1 cellular context compared by ENCODE assay signal in genomic region chr6:43953256-43953655, GRCh38.
TF ChIP-seq lines count a peak whose summit lies in the region.

No MANE protein-coding gene starts in this region.

TF ChIP-seq in HepG2, 621 proteins besides CTCF, POLR2A, EP300 and RAD21 (continued from another document):
- TF ChIP-seq ZNF230 (CRISPR knock-in tag; IDR thresholded peaks at IDR 0.05) = no peak
- TF ChIP-seq ZMYM4 (CRISPR knock-in tag; IDR thresholded peaks at IDR 0.05) = no peak
- no peak for TF ChIP-seq ZSCAN30 (CRISPR knock-in tag; IDR thresholded peaks at IDR 0.05)
- TF ChIP-seq ZNF781 (CRISPR knock-in tag; IDR thresholded peaks at IDR 0.05; ENCODE audit: borderline replicate concordance, not compliant biosample characterization) = no peak
- TF ChIP-seq TBX3 (IDR thresholded peaks at IDR 0.05; ENCODE audit: borderline replicate concordance) = no peak
- TF ChIP-seq ZNF589 (CRISPR knock-in tag; conservative IDR thresholded peaks at IDR 0.05) = 0 out of 2 replicates have a peak, but pooled peaks have one; percentile 7
- no peak for TF ChIP-seq ZFP41 (CRISPR knock-in tag; IDR thresholded peaks at IDR 0.05; ENCODE audit: borderline replicate concordance)
- peak; percentile 45 for TF ChIP-seq ZKSCAN1 (IDR thresholded peaks at IDR 0.05; ENCODE audit: low read length)
- no peak for TF ChIP-seq ZNF777 (CRISPR knock-in tag; IDR thresholded peaks at IDR 0.05)
- no peak for TF ChIP-seq SNAI1 (CRISPR knock-in tag; IDR thresholded peaks at IDR 0.05; ENCODE audit: borderline replicate concordance)
- TF ChIP-seq ZNF430 (CRISPR knock-in tag; IDR thresholded peaks at IDR 0.05) = no peak
- TF ChIP-seq NR3C1 (CRISPR knock-in tag; IDR thresholded peaks at IDR 0.05) = no peak
- no peak for TF ChIP-seq NCOA2 (CRISPR knock-in tag; IDR thresholded peaks at IDR 0.05)
- peak; percentile 30; the same call in 1 of the 2 replicates for TF ChIP-seq MZF1 (CRISPR knock-in tag; IDR thresholded peaks at IDR 0.05; ENCODE audit: borderline replicate concordance)
- TF ChIP-seq YEATS4 (CRISPR knock-in tag; IDR thresholded peaks at IDR 0.05; ENCODE audit: borderline replicate concordance) = no peak
- TF ChIP-seq ZNF574 (CRISPR knock-in tag; IDR thresholded peaks at IDR 0.05) = no peak
- no peak for TF ChIP-seq SP140L (CRISPR knock-in tag; IDR thresholded peaks at IDR 0.05; ENCODE audit: borderline replicate concordance)
- no peak for TF ChIP-seq FOXA1 (IDR thresholded peaks at IDR 0.05)
- no peak for TF ChIP-seq FOXA1 (CRISPR knock-in tag; IDR thresholded peaks at IDR 0.05)
- peak; percentile 22 for TF ChIP-seq ZNF414 (CRISPR knock-in tag; IDR thresholded peaks at IDR 0.05)
- TF ChIP-seq ZFX (CRISPR knock-in tag; IDR thresholded peaks at IDR 0.05; ENCODE audit: low read depth) = no peak; the same call in 1 of the 2 replicates
- no peak for TF ChIP-seq ATAD3A (CRISPR knock-in tag; IDR thresholded peaks at IDR 0.05)
